16 cellular contexts compared by ENCODE assay signal in genomic region chr1:237041461-237041794, GRCh38. TPM values are rescaled to one million over a fixed set of nuclear protein-coding genes. Genes with fewer than 3 reads are reported as not detected.
DNase-seq lines count a peak whose midpoint lies in the region; ATAC-seq and TF ChIP-seq lines count a peak whose summit lies in the region.
"Had no signal": no experiment of that assay in that cellular context is flagged by ENCODE, and none has a peak within 500 bp of the region (broad histone marks: within the 10 kb centered on the region; RNA-seq: fewer than 3 reads in every experiment).

No MANE protein-coding gene starts in this region.

- H3K27ac Mint-ChIP-seq in activated CD4-positive, alpha-beta T cell treated with anti-CD3 and anti-CD28 coated beads, Interleukin-2, amount 10 ng/mL, durations not matched to agents 24 days and 14 days: no peak overlapping the region
- no peak overlapping the region for H3K27ac Mint-ChIP-seq in progenitor cell of endocrine pancreas

- peak overlapping the region; percentile 32 for H3K4me3 ChIP-seq in WERI-Rb-1 (ENCODE audit: low read depth, low read length)
- peak overlapping the region; percentile 71 to 82 for H3K4me3 ChIP-seq in right atrium auricular region
- H3K4me3 ChIP-seq in mesenchymal stem cell (ENCODE audit: insufficient read depth in 1 of 2, low read depth in 1 of 2, low read length in 2 of 2): no peak overlapping the region
- H3K4me3 ChIP-seq: PC-9 had no signal

- no peak overlapping the region for H3K9ac ChIP-seq in mesenchymal stem cell (ENCODE audit: low read length)

- H3K36me3 ChIP-seq in WERI-Rb-1: no peaks in the 10 kb centered on the region
- H3K36me3 ChIP-seq in right atrium auricular region: no peaks in the 10 kb centered on the region
- H3K36me3 ChIP-seq in mesenchymal stem cell (ENCODE audit: control insufficient read depth in 1 of 2, insufficient read depth in 2 of 2, low read depth in 1 of 2, low read length in 2 of 2): no peaks in the 10 kb centered on the region

- no peaks in the 10 kb centered on the region for H3K36me3 Mint-ChIP-seq in activated CD4-positive, alpha-beta T cell treated with anti-CD3 and anti-CD28 coated beads, Interleukin-2, amount 10 ng/mL, durations not matched to agents 24 days and 14 days (ENCODE audit: low read depth)
- H3K36me3 Mint-ChIP-seq in progenitor cell of endocrine pancreas (ENCODE audit: insufficient read depth): no peaks in the 10 kb centered on the region

- H3K4me1 Mint-ChIP-seq in activated CD4-positive, alpha-beta T cell treated with anti-CD3 and anti-CD28 coated beads, Interleukin-2, amount 10 ng/mL, durations not matched to agents 24 days and 14 days: peaks cover 9% of the 10 kb centered on the region
- peaks cover 6% of the 10 kb centered on the region for H3K4me1 Mint-ChIP-seq in progenitor cell of endocrine pancreas (ENCODE audit: low read depth)

- TF ChIP-seq CTCF in WERI-Rb-1 (IDR thresholded peaks at IDR 0.05; ENCODE audit: low read depth, low read length): no peak
- TF ChIP-seq CTCF in right atrium auricular region (IDR thresholded peaks at IDR 0.05): no peak
- TF ChIP-seq CTCF in progenitor cell of endocrine pancreas (IDR thresholded peaks at IDR 0.05; ENCODE audit: unreplicated experiment): no peak

- no peak overlapping the region for H2AK5ac ChIP-seq in mesenchymal stem cell (ENCODE audit: low read length, severe bottlenecking)

- no peaks in the 10 kb centered on the region for H3K4me1 ChIP-seq in right atrium auricular region
- H3K4me1 ChIP-seq in mesenchymal stem cell (ENCODE audit: control insufficient read depth, insufficient read depth, low read depth, low read length): peaks cover 16% of the 10 kb centered on the region

- H3K27ac ChIP-seq in WERI-Rb-1 (no peak overlapping the region), right atrium auricular region (peak overlapping the region; percentile 94 to 99), mesenchymal stem cell (ENCODE audit: low read length, poor library complexity, severe bottlenecking) (no peak overlapping the region)
- H3K27ac ChIP-seq: PC-9 had no signal

- H3K4ac ChIP-seq in mesenchymal stem cell (ENCODE audit: low read depth in 1 of 2, low read length in 2 of 2): no peak overlapping the region

- no peaks in the 10 kb centered on the region for H3K79me1 ChIP-seq in mesenchymal stem cell (replicated peaks; ENCODE audit: low read length, poor library complexity, severe bottlenecking)

- H3K4me2 ChIP-seq in mesenchymal stem cell (ENCODE audit: low read length, poor library complexity, severe bottlenecking): no peak overlapping the region
- H3K4me2 ChIP-seq: PC-9 had no signal

- H4K8ac ChIP-seq in mesenchymal stem cell (ENCODE audit: low read length): no peak overlapping the region

- intact Hi-C loops in activated CD4-positive, alpha-beta T cell treated with anti-CD3 and anti-CD28 coated beads, Interleukin-2, amount 10 ng/mL, durations not matched to agents 24 days and 14 days (cut with micrococcal nuclease): no loop called here

- H3K14ac ChIP-seq in mesenchymal stem cell (ENCODE audit: low read length in 2 of 2): no peak overlapping the region

- no peak for DNase-seq in activated CD4-positive, alpha-beta T cell treated with anti-CD3 and anti-CD28 coated beads, Interleukin-2, amount 10 ng/mL, durations not matched to agents 24 days and 14 days
- DNase-seq in activated CD4-positive, alpha-beta T cell treated with anti-CD3 and anti-CD28 coated beads for 4 hours: no peak
- DNase-seq in WERI-Rb-1 (no peak), right atrium auricular region (ENCODE audit: low spot score) (no peak), progenitor cell of endocrine pancreas (ENCODE audit: low spot score, unreplicated experiment) (no peak), mesenchymal stem cell (no peak)
- DNase-seq: central memory CD4-positive, alpha-beta T cell; DMS79; left colon; PC-9; stimulated activated CD4-positive, alpha-beta T cell treated with anti-CD3 and anti-CD28 coated beads, Interleukin-4, amount 100 ng/mL, for 4 hours had no signal

- WGBS in mesenchymal stem cell: 41% methylated on average over 7 of the region's 7 CpGs

- H4K91ac ChIP-seq in mesenchymal stem cell (ENCODE audit: low read length): no peak overlapping the region

- H2BK12ac ChIP-seq in mesenchymal stem cell (ENCODE audit: low read length in 2 of 2): no peak overlapping the region

- no peak overlapping the region for H3K18ac ChIP-seq in mesenchymal stem cell (ENCODE audit: low read depth in 1 of 2, low read length in 2 of 2)

- no peak overlapping the region for H3K23ac ChIP-seq in mesenchymal stem cell (ENCODE audit: low read length in 2 of 2)

- H2BK5ac ChIP-seq in mesenchymal stem cell (ENCODE audit: low read depth, low read length, poor library complexity, severe bottlenecking): no peak overlapping the region

- H3K9me3 Mint-ChIP-seq in activated CD4-positive, alpha-beta T cell treated with anti-CD3 and anti-CD28 coated beads, Interleukin-2, amount 10 ng/mL, durations not matched to agents 24 days and 14 days: no peaks in the 10 kb centered on the region
- no peaks in the 10 kb centered on the region for H3K9me3 Mint-ChIP-seq in progenitor cell of endocrine pancreas (ENCODE audit: low read depth)

- peaks cover 12% of the 10 kb centered on the region for H3K27me3 ChIP-seq in WERI-Rb-1 (ENCODE audit: insufficient read depth, low read depth, severe bottlenecking)
- H3K27me3 ChIP-seq in right atrium auricular region: no peaks in the 10 kb centered on the region
- peaks cover 40 to 49% of the 10 kb centered on the region in 2 experiments for H3K27me3 ChIP-seq in mesenchymal stem cell (ENCODE audit: control insufficient read depth in 1 of 2, insufficient read depth in 1 of 2, low read length in 2 of 2)

- H3K9me3 ChIP-seq in WERI-Rb-1 (ENCODE audit: severe bottlenecking) (no peaks in the 10 kb centered on the region), right atrium auricular region (no peaks in the 10 kb centered on the region), mesenchymal stem cell (ENCODE audit: control insufficient read depth, low read length) (no peaks in the 10 kb centered on the region)

- no peak overlapping the region for H2BK120ac ChIP-seq in mesenchymal stem cell (ENCODE audit: low read depth, low read length)

- H2BK15ac ChIP-seq in mesenchymal stem cell (ENCODE audit: low read depth, poor library complexity, severe bottlenecking): no peak overlapping the region

- peaks cover 46% of the 10 kb centered on the region for H3K27me3 Mint-ChIP-seq in activated CD4-positive, alpha-beta T cell treated with anti-CD3 and anti-CD28 coated beads, Interleukin-2, amount 10 ng/mL, durations not matched to agents 24 days and 14 days
- peaks cover 49% of the 10 kb centered on the region for H3K27me3 Mint-ChIP-seq in progenitor cell of endocrine pancreas

- peak overlapping the region; percentile 45 for H3K4me3 Mint-ChIP-seq in activated CD4-positive, alpha-beta T cell treated with anti-CD3 and anti-CD28 coated beads, Interleukin-2, amount 10 ng/mL, durations not matched to agents 24 days and 14 days
- peak overlapping the region; percentile 52 for H3K4me3 Mint-ChIP-seq in progenitor cell of endocrine pancreas (ENCODE audit: low read depth)

- no peak overlapping the region for H2AFZ ChIP-seq in mesenchymal stem cell (ENCODE audit: low read depth, low read length)
- H2AFZ ChIP-seq: PC-9 had no signal

- ATAC-seq in GM18867 (IDR thresholded peaks at IDR 0.05; ENCODE audit: unreplicated experiment) (no peak), HG02981 (IDR thresholded peaks at IDR 0.05; ENCODE audit: unreplicated experiment) (no peak)
- ATAC-seq: HCT116 had no signal

RNA-seq across cellular contexts. Expression of gene RYR2, which starts 0.6 kb away (rescaled TPM):
- 0.02 TPM in 1 of 2 replicates, not detected in the other for total RNA-seq in activated CD4-positive, alpha-beta T cell treated with anti-CD3 and anti-CD28 coated beads, Interleukin-2, amount 10 ng/mL, durations not matched to agents 24 days and 14 days
- 100 to 1,000 TPM; 392 to 756 TPM for total RNA-seq in right atrium auricular region
- 0.19 and 0.33 TPM in 2 replicates for total RNA-seq in progenitor cell of endocrine pancreas
- polyA plus RNA-seq in mesenchymal stem cell (2013, experiment 1 of 2): 0.04 TPM
- polyA plus RNA-seq in mesenchymal stem cell (2013, experiment 2 of 2): 0.01 TPM
- total RNA-seq: PC-9 had no signal

RNA-seq across cellular contexts. Expression of gene MT1HL1, which starts 37.2 kb away (rescaled TPM):
- not detected in 2 replicates for total RNA-seq in activated CD4-positive, alpha-beta T cell treated with anti-CD3 and anti-CD28 coated beads, Interleukin-2, amount 10 ng/mL, durations not matched to agents 24 days and 14 days
- total RNA-seq in right atrium auricular region (not detected), progenitor cell of endocrine pancreas (not detected in 2 replicates)
- polyA plus RNA-seq in mesenchymal stem cell (2013, experiment 1 of 2): not detected
- not detected for polyA plus RNA-seq in mesenchymal stem cell (2013, experiment 2 of 2)
- total RNA-seq: fibroblast of lung, left colon, PC-9, subcutaneous adipose tissue had no signal
- polyA plus RNA-seq: fibroblast of lung had no signal

Comparison
In these comparisons a context has a peak if more than half of its experiments do, and no peak if none do; other contexts are left out.
1. H3K27ac ChIP-seq: peak in right atrium auricular region (2 of 2); none in WERI-Rb-1 (single experiment) and mesenchymal stem cell (single experiment).
2. H3K4me3 ChIP-seq: peak in WERI-Rb-1 (single experiment) and right atrium auricular region (2 of 2); none in mesenchymal stem cell (0 of 2).
3. RNA of gene RYR2, which starts 0.6 kb away (total RNA-seq): 392 to 756 TPM in right atrium auricular region; 0.19 to 0.33 TPM in progenitor cell of endocrine pancreas and 0.02 TPM in activated CD4-positive, alpha-beta T cell treated with anti-CD3 and anti-CD28 coated beads, Interleukin-2, amount 10 ng/mL, durations not matched to agents 24 days and 14 days; every median in the first group is over 100 times any median in the second.